ENCODE assay signal across 19 cellular contexts in the genomic region with DNA sequence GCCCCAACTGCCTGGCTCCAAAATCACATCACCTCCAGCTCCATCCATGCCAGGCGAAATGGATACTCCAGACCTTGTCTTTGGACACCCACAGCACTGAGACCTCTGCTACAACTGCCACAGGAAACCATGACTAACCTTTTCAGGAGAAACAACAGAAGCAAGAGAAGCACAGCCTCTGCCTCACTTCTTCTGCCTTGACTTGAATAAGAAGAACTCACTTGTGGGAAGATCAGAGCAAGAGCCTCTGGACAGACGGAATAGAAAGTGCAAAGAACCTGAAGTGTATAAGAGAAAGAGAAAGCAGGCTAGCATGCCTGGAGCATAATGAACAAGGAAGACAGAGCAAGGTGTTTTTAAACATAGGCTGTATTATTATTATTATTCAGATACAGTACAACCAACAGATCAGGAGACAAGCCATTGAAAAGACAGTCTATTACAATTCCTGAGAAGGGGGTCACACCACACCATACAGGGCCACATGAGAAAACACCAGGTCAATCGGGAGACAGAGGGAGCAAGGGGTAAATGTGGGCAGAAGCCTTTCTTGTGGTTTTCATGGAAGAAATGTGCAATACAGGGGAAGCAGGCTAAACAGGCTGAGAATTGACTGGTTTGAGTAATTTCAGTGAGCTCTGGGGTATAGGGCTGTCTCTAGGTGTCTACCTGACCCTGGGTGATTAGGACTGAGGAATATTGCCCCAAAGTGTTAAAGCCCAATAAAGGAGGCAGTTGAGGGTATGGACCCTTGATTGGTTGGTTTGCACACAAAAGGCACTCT. TPM values are rescaled to one million over a fixed set of nuclear protein-coding genes. Genes with fewer than 3 reads are reported as not detected.
A peak's percentile ranks its signal among the peaks of the same experiment; 100 is the strongest.
DNase-seq lines count a peak whose midpoint lies in the region; ATAC-seq and TF ChIP-seq lines count a peak whose summit lies in the region.
"Had no signal": no experiment of that assay in that cellular context is flagged by ENCODE, and none has a peak within 500 bp of the region (broad histone marks: within the 10 kb centered on the region; RNA-seq: fewer than 3 reads in every experiment).

No MANE protein-coding gene starts in this region.

- peak in 1 of 2 donors; percentile 31 for DNase-seq in activated naive CD4-positive, alpha-beta T cell treated with anti-CD3 and anti-CD28 coated beads, Interleukin-2, amount 50 U/mL, for 72 hours (ENCODE audit: low spot score in 2 of 2)
- no peak for DNase-seq in activated naive CD4-positive, alpha-beta T cell treated with anti-CD3 and anti-CD28 coated beads, Interleukin-2, amount 10 ng/mL, durations not matched to agents 7 days and 5 days
- DNase-seq in Kasumi-1 (lab: John Stamatoyannopoulos, UW) (peak; percentile 15 to 26), SKM-1 treated with dmso at 0.1 percent for 144 hours (lab: John Stamatoyannopoulos, UW; ENCODE audit: unreplicated experiment) (no peak), NAMALWA (ENCODE audit: low spot score) (no peak), GM20000 (ENCODE audit: low spot score) (no peak)
- no peak for DNase-seq in activated T-helper 1 cell treated with anti-CD3 and anti-CD28 coated beads, Interleukin-12 subunit alpha, Interleukin-12 subunit beta, Interleukin-2, Interleukin-4 antibody, amounts not matched to agents 30 ng/mL and 10 ng/mL and 1 ng/mL, durations not matched to agents 14 hours and 24 hours and 36 hours (ENCODE audit: low spot score)
- peak; percentile 27 for DNase-seq in stimulated activated naive CD8-positive, alpha-beta T cell treated with anti-CD3 and anti-CD28 coated beads, Interleukin-15, Interleukin-2, amounts not matched to agents 100 U/mL and 50 U/mL, for 24 hours
- DNase-seq: Caco-2, natural killer cell, NCI-H187 treated with DMSO at 0.1 percent for 48 hours, PC-9 had no signal

- TF ChIP-seq CTCF in GM20000 (IDR thresholded peaks at IDR 0.05; ENCODE audit: extremely low read depth, missing control alignments) = no peak

- H3K27ac Mint-ChIP-seq in activated naive CD4-positive, alpha-beta T cell treated with anti-CD3 and anti-CD28 coated beads, Interleukin-2, amount 50 U/mL, for 72 hours = peak overlapping the region; percentile 8 to 53
- no peak overlapping the region for H3K27ac Mint-ChIP-seq in activated naive CD4-positive, alpha-beta T cell treated with anti-CD3 and anti-CD28 coated beads, Interleukin-2, amount 10 ng/mL, durations not matched to agents 7 days and 5 days
- H3K27ac Mint-ChIP-seq in activated T-helper 1 cell treated with anti-CD3 and anti-CD28 coated beads, Interleukin-12 subunit alpha, Interleukin-12 subunit beta, Interleukin-2, Interleukin-4 antibody, amounts not matched to agents 30 ng/mL and 10 ng/mL and 1 ng/mL, durations not matched to agents 14 hours and 24 hours and 36 hours = peak overlapping the region; percentile 54
- H3K27ac Mint-ChIP-seq: natural killer cell, progenitor cell of endocrine pancreas had no signal

- peak; percentile 87 to 88 for ATAC-seq in activated naive CD4-positive, alpha-beta T cell treated with anti-CD3 and anti-CD28 coated beads, Interleukin-2, amount 50 U/mL, for 72 hours
- peak; percentile 89 for ATAC-seq in stimulated activated naive CD8-positive, alpha-beta T cell treated with anti-CD3 and anti-CD28 coated beads, Interleukin-15, Interleukin-2, amounts not matched to agents 100 U/mL and 50 U/mL, for 24 hours
- ATAC-seq: natural killer cell had no signal

- CTCF ChIA-PET in activated naive CD4-positive, alpha-beta T cell treated with anti-CD3 and anti-CD28 coated beads, Interleukin-2, amount 10 ng/mL, durations not matched to agents 7 days and 5 days (lab: Charles Lee) = interaction anchor here (2.0 to 2.8 kb wide), 3 partner anchors 10 to 27 kb away, joined by 7 to 14 read pairs (median 8); no protein-coding TSS in a partner anchor

- no peaks in the 10 kb centered on the region for H3K9me3 Mint-ChIP-seq in activated naive CD4-positive, alpha-beta T cell treated with anti-CD3 and anti-CD28 coated beads, Interleukin-2, amount 50 U/mL, for 72 hours
- H3K9me3 Mint-ChIP-seq in activated naive CD4-positive, alpha-beta T cell treated with anti-CD3 and anti-CD28 coated beads, Interleukin-2, amount 10 ng/mL, durations not matched to agents 7 days and 5 days = no peaks in the 10 kb centered on the region
- H3K9me3 Mint-ChIP-seq in activated T-helper 1 cell treated with anti-CD3 and anti-CD28 coated beads, Interleukin-12 subunit alpha, Interleukin-12 subunit beta, Interleukin-2, Interleukin-4 antibody, amounts not matched to agents 30 ng/mL and 10 ng/mL and 1 ng/mL, durations not matched to agents 14 hours and 24 hours and 36 hours = no peaks in the 10 kb centered on the region
- H3K9me3 Mint-ChIP-seq: natural killer cell had no signal

- intact Hi-C loops in activated T-helper 1 cell treated with anti-CD3 and anti-CD28 coated beads, Interleukin-12 subunit alpha, Interleukin-12 subunit beta, Interleukin-2, Interleukin-4 antibody, amounts not matched to agents 30 ng/mL and 10 ng/mL and 1 ng/mL, durations not matched to agents 14 hours and 24 hours and 36 hours (cut with micrococcal nuclease) = loop anchor here (1.0 to 10.0 kb wide), 3 partner anchors 28 to 764 kb away; no protein-coding TSS in a partner anchor

- H3K4me3 Mint-ChIP-seq in activated naive CD4-positive, alpha-beta T cell treated with anti-CD3 and anti-CD28 coated beads, Interleukin-2, amount 10 ng/mL, durations not matched to agents 7 days and 5 days = no peak overlapping the region
- H3K4me3 Mint-ChIP-seq in activated T-helper 1 cell treated with anti-CD3 and anti-CD28 coated beads, Interleukin-12 subunit alpha, Interleukin-12 subunit beta, Interleukin-2, Interleukin-4 antibody, amounts not matched to agents 30 ng/mL and 10 ng/mL and 1 ng/mL, durations not matched to agents 14 hours and 24 hours and 36 hours = peak overlapping the region; percentile 0
- H3K4me3 Mint-ChIP-seq: natural killer cell had no signal

- H3K27me3 Mint-ChIP-seq in activated naive CD4-positive, alpha-beta T cell treated with anti-CD3 and anti-CD28 coated beads, Interleukin-2, amount 10 ng/mL, durations not matched to agents 7 days and 5 days = peaks cover 14% of the 10 kb centered on the region
- H3K27me3 Mint-ChIP-seq in activated T-helper 1 cell treated with anti-CD3 and anti-CD28 coated beads, Interleukin-12 subunit alpha, Interleukin-12 subunit beta, Interleukin-2, Interleukin-4 antibody, amounts not matched to agents 30 ng/mL and 10 ng/mL and 1 ng/mL, durations not matched to agents 14 hours and 24 hours and 36 hours (ENCODE audit: insufficient read depth) = peaks cover 3% of the 10 kb centered on the region

- no peaks in the 10 kb centered on the region for H3K36me3 Mint-ChIP-seq in activated naive CD4-positive, alpha-beta T cell treated with anti-CD3 and anti-CD28 coated beads, Interleukin-2, amount 50 U/mL, for 72 hours
- no peaks in the 10 kb centered on the region for H3K36me3 Mint-ChIP-seq in activated naive CD4-positive, alpha-beta T cell treated with anti-CD3 and anti-CD28 coated beads, Interleukin-2, amount 10 ng/mL, durations not matched to agents 7 days and 5 days
- H3K36me3 Mint-ChIP-seq in activated T-helper 1 cell treated with anti-CD3 and anti-CD28 coated beads, Interleukin-12 subunit alpha, Interleukin-12 subunit beta, Interleukin-2, Interleukin-4 antibody, amounts not matched to agents 30 ng/mL and 10 ng/mL and 1 ng/mL, durations not matched to agents 14 hours and 24 hours and 36 hours (ENCODE audit: low read depth) = no peaks in the 10 kb centered on the region
- H3K36me3 Mint-ChIP-seq: natural killer cell had no signal

- peaks cover 10% of the 10 kb centered on the region for H3K4me1 Mint-ChIP-seq in activated naive CD4-positive, alpha-beta T cell treated with anti-CD3 and anti-CD28 coated beads, Interleukin-2, amount 10 ng/mL, durations not matched to agents 7 days and 5 days
- peaks cover 23% of the 10 kb centered on the region for H3K4me1 Mint-ChIP-seq in activated T-helper 1 cell treated with anti-CD3 and anti-CD28 coated beads, Interleukin-12 subunit alpha, Interleukin-12 subunit beta, Interleukin-2, Interleukin-4 antibody, amounts not matched to agents 30 ng/mL and 10 ng/mL and 1 ng/mL, durations not matched to agents 14 hours and 24 hours and 36 hours (ENCODE audit: low read depth)

RNA-seq across cellular contexts. Expression of a gene that starts 7.4 kb away (rescaled TPM):
- total RNA-seq in activated naive CD4-positive, alpha-beta T cell treated with anti-CD3 and anti-CD28 coated beads, Interleukin-2, amount 50 U/mL, for 72 hours = not detected
- total RNA-seq in activated T-helper 1 cell treated with anti-CD3 and anti-CD28 coated beads, Interleukin-12 subunit alpha, Interleukin-12 subunit beta, Interleukin-2, Interleukin-4 antibody, amounts not matched to agents 30 ng/mL and 10 ng/mL and 1 ng/mL, durations not matched to agents 14 hours and 24 hours and 36 hours = not detected in 2 replicates
- total RNA-seq: Caco-2, esophagus muscularis mucosa, G401, H1, lung, natural killer cell, NCI-H460, PC-9, progenitor cell of endocrine pancreas, suprapubic skin had no signal

RNA-seq across cellular contexts. Expression of a gene that starts 57.0 kb away (rescaled TPM):
- not detected for total RNA-seq in activated naive CD4-positive, alpha-beta T cell treated with anti-CD3 and anti-CD28 coated beads, Interleukin-2, amount 50 U/mL, for 72 hours
- total RNA-seq in activated T-helper 1 cell treated with anti-CD3 and anti-CD28 coated beads, Interleukin-12 subunit alpha, Interleukin-12 subunit beta, Interleukin-2, Interleukin-4 antibody, amounts not matched to agents 30 ng/mL and 10 ng/mL and 1 ng/mL, durations not matched to agents 14 hours and 24 hours and 36 hours = not detected in 2 replicates
- total RNA-seq: Caco-2, esophagus muscularis mucosa, G401, H1, lung, NCI-H460, PC-9, progenitor cell of endocrine pancreas, suprapubic skin had no signal

Comparison
In these comparisons a context has a peak if more than half of its experiments do, and no peak if none do; other contexts are left out.
1. DNase-seq: peak in Kasumi-1 (2 of 2) and stimulated activated naive CD8-positive, alpha-beta T cell treated with anti-CD3 and anti-CD28 coated beads, Interleukin-15, Interleukin-2, amounts not matched to agents 100 U/mL and 50 U/mL, for 24 hours (single experiment); none in activated naive CD4-positive, alpha-beta T cell treated with anti-CD3 and anti-CD28 coated beads, Interleukin-2, amount 10 ng/mL, durations not matched to agents 7 days and 5 days (single experiment), activated T-helper 1 cell treated with anti-CD3 and anti-CD28 coated beads, Interleukin-12 subunit alpha, Interleukin-12 subunit beta, Interleukin-2, Interleukin-4 antibody, amounts not matched to agents 30 ng/mL and 10 ng/mL and 1 ng/mL, durations not matched to agents 14 hours and 24 hours and 36 hours (single experiment), SKM-1 treated with dmso at 0.1 percent for 144 hours (single experiment), NAMALWA (single experiment) and GM20000 (single experiment).